Comparison of ENCODE assay signal across 23 cellular contexts in genomic region chr4:32991663-32992062, GRCh38.
"Had no signal": no experiment of that assay in that cellular context is flagged by ENCODE, and none has a peak within 500 bp of the region (broad histone marks: within the 10 kb centered on the region; RNA-seq: fewer than 3 reads in every experiment).

No MANE protein-coding gene starts in this region.

- H3K27me3 ChIP-seq: gastrocnemius medialis, pancreas, right lobe of liver, suprapubic skin, transverse colon, upper lobe of right lung, uterus had no signal

- H3K36me3 ChIP-seq: gastrocnemius medialis, lower lobe of right lung, pancreas, right lobe of liver, suprapubic skin, transverse colon, upper lobe of right lung, uterus had no signal

- H3K4me1 ChIP-seq: gastrocnemius medialis, lower lobe of right lung, pancreas, right lobe of liver, suprapubic skin, upper lobe of right lung, uterus had no signal

- H3K9me3 ChIP-seq: gastrocnemius medialis, lower lobe of right lung, pancreas, right lobe of liver, suprapubic skin, transverse colon, upper lobe of right lung, uterus had no signal

- DNase-seq: dermis blood vessel endothelial cell; effector memory CD4-positive, alpha-beta T cell; foreskin fibroblast; gastrocnemius medialis; head of caudate nucleus; left ventricle myocardium superior; lower lobe of right lung; natural killer cell; occipital lobe; pancreas; right lobe of liver; stimulated activated CD4-positive, alpha-beta T cell treated with anti-CD3 and anti-CD28 coated beads, Interleukin-12 subunit alpha, Interleukin-12 subunit beta, amount 100 ng/mL, for 4 hours; stimulated activated CD4-positive, alpha-beta T cell treated with anti-CD3 and anti-CD28 coated beads, Interleukin-1b, Interleukin-23, amount 100 ng/mL, for 48 hours; stimulated activated CD4-positive, alpha-beta T cell treated with anti-CD3 and anti-CD28 coated beads, Interleukin-4, amount 100 ng/mL, for 1 hour; stimulated activated CD8-positive, alpha-beta memory T cell treated with anti-CD3 and anti-CD28 coated beads, Interleukin-4, amount 100 ng/mL, for 48 hours; stimulated activated naive CD4-positive, alpha-beta T cell; stimulated activated naive CD8-positive, alpha-beta T cell treated with anti-CD3 and anti-CD28 coated beads, Interleukin-15, amount 100 ng/mL, for 72 hours; transverse colon; upper lobe of right lung; uterus had no signal

- H3K4me3 ChIP-seq: coronary artery, gastrocnemius medialis, lower lobe of right lung, pancreas, right lobe of liver, smooth muscle cell, suprapubic skin, transverse colon, upper lobe of right lung, uterus had no signal
